ENCODE assay signal across 8 cellular contexts in genomic region chr2:39266139-39266805, GRCh38. TPM values are rescaled to one million over a fixed set of nuclear protein-coding genes. Genes with fewer than 3 reads are reported as not detected.
DNase-seq lines count a peak whose midpoint lies in the region; ATAC-seq, FAIRE-seq and TF ChIP-seq lines count a peak whose summit lies in the region.

No MANE protein-coding gene starts in this region.

- TF ChIP-seq CTCF in AG10803 (conservative IDR thresholded peaks at IDR 0.05; ENCODE audit: low read length): no peak

- no peaks in the 10 kb centered on the region for H3K27me3 Mint-ChIP-seq in activated CD4-positive, alpha-beta memory T cell treated with anti-CD3 and anti-CD28 coated beads, Interleukin-2, amount 10 ng/mL, durations not matched to agents 7 days and 5 days

- CTCF ChIA-PET in activated CD4-positive, alpha-beta memory T cell treated with anti-CD3 and anti-CD28 coated beads, Interleukin-2, amount 10 ng/mL, durations not matched to agents 7 days and 5 days (lab: Charles Lee): no interaction called here

- peak; percentile 95 for FAIRE-seq in GM19239 (lab: Jason Lieb, UNC)
- FAIRE-seq in RCC 7860 (lab: Jason Lieb, UNC): no peak

- H3K27ac Mint-ChIP-seq in activated CD4-positive, alpha-beta memory T cell treated with anti-CD3 and anti-CD28 coated beads, Interleukin-2, amount 10 ng/mL, durations not matched to agents 7 days and 5 days: peak overlapping the region; percentile 58

- DNase-seq in AG10803 (ENCODE audit: low read depth) (peak; percentile 3), GM19239 (ENCODE audit: insufficient read length, low spot score) (no peak), NCI-H1092 treated with DMSO at 0.1 percent for 48 hours (lab: John Stamatoyannopoulos, UW) (no peak), retina (no peak), NCI-H187 treated with DMSO at 0.1 percent for 48 hours (lab: John Stamatoyannopoulos, UW) (no peak), RCC 7860 (ENCODE audit: low spot score) (no peak)
- peak; percentile 33 for DNase-seq in activated CD4-positive, alpha-beta memory T cell treated with anti-CD3 and anti-CD28 coated beads, Interleukin-2, amount 10 ng/mL, durations not matched to agents 7 days and 5 days

- H3K4me3 ChIP-seq in AG10803 (ENCODE audit: low read length): no peak overlapping the region

- POLR2A ChIA-PET in activated CD4-positive, alpha-beta memory T cell treated with anti-CD3 and anti-CD28 coated beads, Interleukin-2, amount 10 ng/mL, durations not matched to agents 7 days and 5 days (lab: Charles Lee): no interaction called here

- no peak overlapping the region for H3K4me3 Mint-ChIP-seq in activated CD4-positive, alpha-beta memory T cell treated with anti-CD3 and anti-CD28 coated beads, Interleukin-2, amount 10 ng/mL, durations not matched to agents 7 days and 5 days

- no peaks in the 10 kb centered on the region for H3K9me3 Mint-ChIP-seq in activated CD4-positive, alpha-beta memory T cell treated with anti-CD3 and anti-CD28 coated beads, Interleukin-2, amount 10 ng/mL, durations not matched to agents 7 days and 5 days

- H3K4me1 Mint-ChIP-seq in activated CD4-positive, alpha-beta memory T cell treated with anti-CD3 and anti-CD28 coated beads, Interleukin-2, amount 10 ng/mL, durations not matched to agents 7 days and 5 days: peaks cover 23% of the 10 kb centered on the region

- H3K36me3 Mint-ChIP-seq in activated CD4-positive, alpha-beta memory T cell treated with anti-CD3 and anti-CD28 coated beads, Interleukin-2, amount 10 ng/mL, durations not matched to agents 7 days and 5 days (ENCODE audit: low read depth): peaks cover 8% of the 10 kb centered on the region

- peak; percentile 64 for ATAC-seq in HG03103 (IDR thresholded peaks at IDR 0.05; ENCODE audit: low read depth, unreplicated experiment)

RNA-seq across cellular contexts. Expression of gene CDKL4, which starts 22.5 kb away (rescaled TPM):
- total RNA-seq in activated CD4-positive, alpha-beta memory T cell treated with anti-CD3 and anti-CD28 coated beads, Interleukin-2, amount 10 ng/mL, durations not matched to agents 7 days and 5 days: under 1 TPM in 1 of 2 experiments, not detected in 1; 0.25 TPM

Comparison
In these comparisons a context has a peak if more than half of its experiments do, and no peak if none do; other contexts are left out.
1. DNase-seq: peak in AG10803 (single experiment) and activated CD4-positive, alpha-beta memory T cell treated with anti-CD3 and anti-CD28 coated beads, Interleukin-2, amount 10 ng/mL, durations not matched to agents 7 days and 5 days (single experiment); none in GM19239 (single experiment), NCI-H1092 treated with DMSO at 0.1 percent for 48 hours (single experiment), retina (single experiment), NCI-H187 treated with DMSO at 0.1 percent for 48 hours (single experiment) and RCC 7860 (single experiment).